Comparison of ENCODE assay signal across 1 cellular context in the genomic region with DNA sequence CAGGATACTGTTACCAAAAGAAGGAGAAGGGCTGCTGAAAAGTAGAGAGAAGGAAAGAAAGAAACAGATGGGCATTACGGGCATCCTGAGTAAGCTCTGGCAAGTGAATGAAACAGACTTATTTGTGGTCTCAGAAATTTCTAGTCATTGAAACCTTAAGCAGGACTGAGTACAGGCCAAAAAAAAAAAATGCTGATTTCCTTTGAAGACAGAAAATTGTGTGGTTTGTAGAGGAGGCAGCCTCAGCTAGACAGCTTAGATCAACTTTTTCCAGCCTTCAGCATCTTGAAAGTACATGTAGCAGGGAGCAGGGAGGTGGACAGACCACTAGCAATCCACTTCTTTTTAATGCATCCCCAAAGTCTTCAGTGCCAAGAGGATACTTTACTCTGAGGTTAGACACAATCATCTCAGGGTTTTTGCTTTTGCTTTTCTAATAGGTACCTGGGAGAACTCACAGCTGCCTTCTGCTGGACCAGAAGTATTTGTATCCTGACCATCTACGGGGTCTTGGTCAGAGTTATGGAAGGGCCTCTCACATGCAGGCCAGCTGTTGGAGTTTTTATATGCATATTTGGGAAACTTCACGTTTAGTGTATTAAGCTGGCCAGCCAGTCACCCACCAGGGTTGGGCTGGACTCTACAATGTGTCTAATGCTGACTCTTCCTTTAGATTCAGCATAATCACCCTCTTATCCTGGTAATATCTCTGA.
A peak's percentile ranks its signal among the peaks of the same experiment; 100 is the strongest.
TF ChIP-seq lines count a peak whose summit lies in the region.

No MANE protein-coding gene starts in this region.

TF ChIP-seq in IMR-90, 13 proteins besides CTCF, POLR2A, EP300 and RAD21:
- TF ChIP-seq, protein P1, sequence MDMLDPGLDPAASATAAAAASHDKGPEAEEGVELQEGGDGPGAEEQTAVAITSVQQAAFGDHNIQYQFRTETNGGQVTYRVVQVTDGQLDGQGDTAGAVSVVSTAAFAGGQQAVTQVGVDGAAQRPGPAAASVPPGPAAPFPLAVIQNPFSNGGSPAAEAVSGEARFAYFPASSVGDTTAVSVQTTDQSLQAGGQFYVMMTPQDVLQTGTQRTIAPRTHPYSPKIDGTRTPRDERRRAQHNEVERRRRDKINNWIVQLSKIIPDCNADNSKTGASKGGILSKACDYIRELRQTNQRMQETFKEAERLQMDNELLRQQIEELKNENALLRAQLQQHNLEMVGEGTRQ (IDR thresholded peaks at IDR 0.05; ENCODE audit: low read depth, low read length), result no peak
- TF ChIP-seq BHLHE40 (IDR thresholded peaks at IDR 0.05; ENCODE audit: low read depth, low read length), result peak; percentile 41; the same call in 1 of the 2 replicates
